17 cellular contexts compared by ENCODE assay signal in the genomic region with DNA sequence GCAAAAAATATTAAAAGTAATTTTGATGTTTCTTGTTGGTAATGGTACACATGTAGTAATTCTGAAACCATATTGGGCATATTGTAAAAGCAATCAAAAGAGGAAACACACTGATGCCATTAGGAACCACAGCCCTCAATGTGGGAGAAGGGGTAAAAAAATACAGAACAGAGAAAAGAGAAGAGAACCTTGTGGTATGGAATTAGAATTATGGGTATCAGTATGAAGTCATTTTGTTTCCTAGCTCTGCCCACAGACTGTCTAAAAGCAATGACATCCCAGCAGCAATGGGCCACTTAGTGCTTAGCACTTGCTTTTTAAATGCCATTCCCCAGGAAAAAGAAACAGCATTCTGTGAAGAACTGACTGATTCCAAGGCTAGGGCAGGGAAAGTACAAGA.
DNase-seq lines count a peak whose midpoint lies in the region; ATAC-seq and TF ChIP-seq lines count a peak whose summit lies in the region.
"Had no signal": no experiment of that assay in that cellular context is flagged by ENCODE, and none has a peak within 500 bp of the region (broad histone marks: within the 10 kb centered on the region; RNA-seq: fewer than 3 reads in every experiment).

No MANE protein-coding gene starts in this region.

- DNase-seq in natural killer cell treated with Interleukin-12 subunit alpha and Interleukin-12 subunit beta and Interleukin-15 and Interleukin-18, amount 100 ng/mL, for 72 hours (ENCODE audit: low spot score), result no peak
- DNase-seq in natural killer cell (no peak), NB4 (ENCODE audit: low read depth) (peak; percentile 10), left colon (no peak), SW480 (ENCODE audit: low spot score) (no peak), RWPE1 (ENCODE audit: low spot score) (no peak)
- DNase-seq in activated effector memory CD4-positive, alpha-beta T cell treated with anti-CD3 and anti-CD28 coated beads, Interleukin-2, amount 50 U/mL, for 16 hours, result no peak
- DNase-seq: aorta; DMS79; effector memory CD4-positive, alpha-beta T cell; head of caudate nucleus; mesendoderm; MG63; NCI-H526 treated with DMSO at 0.1 percent for 48 hours; retina; uterus had no signal

- TF ChIP-seq CTCF in natural killer cell (IDR thresholded peaks at IDR 0.05) (no peak), NB4 (IDR thresholded peaks at IDR 0.05; ENCODE audit: low read depth, low read length) (no peak), RWPE1 (conservative IDR thresholded peaks at IDR 0.05; ENCODE audit: low read depth) (no peak)

- H3K36me3 Mint-ChIP-seq in natural killer cell treated with Interleukin-12 subunit alpha and Interleukin-12 subunit beta and Interleukin-15 and Interleukin-18, amount 100 ng/mL, for 72 hours, result no peaks in the 10 kb centered on the region
- H3K36me3 Mint-ChIP-seq in natural killer cell, result no peaks in the 10 kb centered on the region

- H3K27ac ChIP-seq in RWPE1, result no peak overlapping the region
- H3K27ac ChIP-seq: uterus had no signal

- H3K27me3 Mint-ChIP-seq in natural killer cell treated with Interleukin-12 subunit alpha and Interleukin-12 subunit beta and Interleukin-15 and Interleukin-18, amount 100 ng/mL, for 72 hours, result peaks cover 0 to 6% of the 10 kb centered on the region in 2 donors
- peaks cover 0 to 5% of the 10 kb centered on the region in 2 donors for H3K27me3 Mint-ChIP-seq in natural killer cell (ENCODE audit: low read depth in 2 of 2)

- no peaks in the 10 kb centered on the region for H3K9me3 Mint-ChIP-seq in natural killer cell treated with Interleukin-12 subunit alpha and Interleukin-12 subunit beta and Interleukin-15 and Interleukin-18, amount 100 ng/mL, for 72 hours
- no peaks in the 10 kb centered on the region for H3K9me3 Mint-ChIP-seq in natural killer cell

- no peak overlapping the region for H3K4me3 ChIP-seq in NB4 (ENCODE audit: low read depth, low read length)
- H3K4me3 ChIP-seq: MG63, uterus had no signal

- intact Hi-C loops in natural killer cell (cut with micrococcal nuclease), result no loop called here
- intact Hi-C loops in left colon (cut with DNase I, micrococcal nuclease), result no loop called here

- ATAC-seq in natural killer cell treated with Interleukin-12 subunit alpha and Interleukin-12 subunit beta and Interleukin-15 and Interleukin-18, amount 100 ng/mL, for 72 hours, result peak in 1 of 2 donors; percentile 67
- ATAC-seq in natural killer cell (no peak), HG02938 (IDR thresholded peaks at IDR 0.05; ENCODE audit: unreplicated experiment) (peak; percentile 67), left colon (no peak)

- no peak for TF ChIP-seq POLR2A in NB4 (IDR thresholded peaks at IDR 0.05; ENCODE audit: extremely low read depth, insufficient read length)

- peak overlapping the region; percentile 4 for H3K4me3 Mint-ChIP-seq in natural killer cell treated with Interleukin-12 subunit alpha and Interleukin-12 subunit beta and Interleukin-15 and Interleukin-18, amount 100 ng/mL, for 72 hours
- no peak overlapping the region for H3K4me3 Mint-ChIP-seq in natural killer cell

- peaks cover 6 to 12% of the 10 kb centered on the region in 2 donors for H3K4me1 Mint-ChIP-seq in natural killer cell treated with Interleukin-12 subunit alpha and Interleukin-12 subunit beta and Interleukin-15 and Interleukin-18, amount 100 ng/mL, for 72 hours (ENCODE audit: low read depth in 2 of 2)
- no peaks in the 10 kb centered on the region for H3K4me1 Mint-ChIP-seq in natural killer cell

- no peak overlapping the region for H3K27ac Mint-ChIP-seq in natural killer cell treated with Interleukin-12 subunit alpha and Interleukin-12 subunit beta and Interleukin-15 and Interleukin-18, amount 100 ng/mL, for 72 hours
- H3K27ac Mint-ChIP-seq in natural killer cell, result no peak overlapping the region

- POLR2A ChIA-PET in RWPE1 (lab: Yijun Ruan, JAX; ENCODE audit: low non-redundant PET), result no interaction called here

- CTCF ChIA-PET in RWPE1 (lab: Yijun Ruan, JAX), result interaction anchor here (1.5 kb wide), 1 partner anchor 22 kb away, joined by 4 read pairs; no protein-coding TSS in a partner anchor
